Comparison of ENCODE assay signal across 11 cellular contexts in genomic region chr6:163579880-163580295, GRCh38.
DNase-seq lines count a peak whose midpoint lies in the region; ATAC-seq and TF ChIP-seq lines count a peak whose summit lies in the region.
"Had no signal": no experiment of that assay in that cellular context is flagged by ENCODE, and none has a peak within 500 bp of the region (broad histone marks: within the 10 kb centered on the region; RNA-seq: fewer than 3 reads in every experiment).

No MANE protein-coding gene starts in this region.

- H3K4me1 ChIP-seq in OCI-LY7 (ENCODE audit: insufficient read depth, low read length, poor library complexity, severe bottlenecking) (no peaks in the 10 kb centered on the region), trophoblast cell (ENCODE audit: control insufficient read depth in 1 of 2, insufficient read depth in 2 of 2, low read length in 2 of 2) (peaks cover 0 to 3% of the 10 kb centered on the region in 2 experiments)

- H4K20me1 ChIP-seq in OCI-LY7 (ENCODE audit: insufficient read depth, low read length), result no peaks in the 10 kb centered on the region

- BruUV-seq in OCI-LY7 (replicated peaks; lab: Mats Ljungman, UMichigan), result no TSS peak

- no peak overlapping the region for H3K18ac ChIP-seq in trophoblast cell (ENCODE audit: low read length)

- H4K8ac ChIP-seq in trophoblast cell (ENCODE audit: low read depth, low read length), result no peak overlapping the region

- H4K12ac ChIP-seq in trophoblast cell (ENCODE audit: low read depth, low read length), result no peak overlapping the region

- no peaks in the 10 kb centered on the region for H3K36me3 ChIP-seq in OCI-LY7 (ENCODE audit: insufficient read depth, low read length)
- peaks cover 0 to 2% of the 10 kb centered on the region in 2 experiments for H3K36me3 ChIP-seq in trophoblast cell (ENCODE audit: control insufficient read depth in 1 of 2, insufficient read depth in 2 of 2, low read length in 2 of 2)

- no peak overlapping the region for H2BK5ac ChIP-seq in trophoblast cell (ENCODE audit: low read depth, low read length, poor library complexity)

- CTCF ChIA-PET in OCI-LY7 (lab: Charles Lee; ENCODE audit: unreplicated experiment), result no interaction called here

- H3K9me2 ChIP-seq in OCI-LY7 (ENCODE audit: insufficient read depth, low read length), result no peaks in the 10 kb centered on the region

- no peak overlapping the region for H3K23ac ChIP-seq in trophoblast cell (ENCODE audit: low read length)

- no peak overlapping the region for H3K4ac ChIP-seq in trophoblast cell (ENCODE audit: low read depth, low read length)

- H3K79me1 ChIP-seq in trophoblast cell (ENCODE audit: low read length), result no peaks in the 10 kb centered on the region

- H3K9ac ChIP-seq in trophoblast cell (ENCODE audit: low read length), result no peak overlapping the region

- no peaks in the 10 kb centered on the region for H3K27me3 ChIP-seq in trophoblast cell (ENCODE audit: insufficient read depth, low read length)
- H3K27me3 ChIP-seq: esophagus muscularis mucosa had no signal

- no peak overlapping the region for H3K27ac ChIP-seq in OCI-LY7 (ENCODE audit: low read depth, low read length, poor library complexity, severe bottlenecking)
- H3K27ac ChIP-seq in trophoblast cell (ENCODE audit: low read depth, low read length), result no peak overlapping the region
- H3K27ac ChIP-seq: esophagus muscularis mucosa, SK-N-MC had no signal

- TF ChIP-seq CTCF in OCI-LY7 (conservative IDR thresholded peaks at IDR 0.05; ENCODE audit: low read length) (peak; percentile 38; the same call in 1 of the 2 replicates), fibroblast of the aortic adventitia (IDR thresholded peaks at IDR 0.05; ENCODE audit: insufficient read depth, low read length) (no peak)

- DNase-seq in Daoy (ENCODE audit: low read depth), result peak; percentile 36
- no peak for DNase-seq in OCI-LY7 (ENCODE audit: low spot score)
- DNase-seq in fibroblast of the aortic adventitia (ENCODE audit: low read depth), result peak; percentile 13
- DNase-seq in trophoblast cell, result peak; percentile 56 to 75
- DNase-seq in SHP77 treated with DMSO at 0.1 percent for 48 hours (lab: John Stamatoyannopoulos, UW), result no peak
- DNase-seq in NCI-H128 (lab: John Stamatoyannopoulos, UW; ENCODE audit: unreplicated experiment), result no peak
- no peak for DNase-seq in NCI-H1048 (lab: John Stamatoyannopoulos, UW)
- DNase-seq: activated CD4-positive, alpha-beta T cell treated with anti-CD3 and anti-CD28 coated beads, Interleukin-2, amount 10 ng/mL, durations not matched to agents 7 days and 5 days had no signal

- H3K79me2 ChIP-seq in OCI-LY7 (ENCODE audit: insufficient read depth, low read depth, low read length), result no peaks in the 10 kb centered on the region
- no peaks in the 10 kb centered on the region for H3K79me2 ChIP-seq in trophoblast cell (ENCODE audit: control insufficient read depth, insufficient read depth, low read length, poor library complexity)

- H2AK5ac ChIP-seq in trophoblast cell (ENCODE audit: low read length), result no peak overlapping the region

- no peak overlapping the region for H3K4me3 ChIP-seq in OCI-LY7 (ENCODE audit: low read depth, low read length, poor library complexity, severe bottlenecking)
- no peak overlapping the region for H3K4me3 ChIP-seq in fibroblast of the aortic adventitia (ENCODE audit: low read depth, low read length)
- H3K4me3 ChIP-seq in trophoblast cell (ENCODE audit: low read depth, low read length), result no peak overlapping the region
- H3K4me3 ChIP-seq: esophagus muscularis mucosa, SK-N-MC had no signal

- H2BK12ac ChIP-seq in trophoblast cell (ENCODE audit: low read length), result no peak overlapping the region

- H3K14ac ChIP-seq in trophoblast cell (ENCODE audit: low read length), result no peak overlapping the region

- no peak overlapping the region for H4K91ac ChIP-seq in trophoblast cell (ENCODE audit: low read depth, low read length)

- H3K9me3 ChIP-seq in OCI-LY7 (ENCODE audit: low read length) (no peaks in the 10 kb centered on the region), trophoblast cell (ENCODE audit: insufficient read depth, low read depth, low read length) (no peaks in the 10 kb centered on the region)
- H3K9me3 ChIP-seq: esophagus muscularis mucosa had no signal

- ATAC-seq in GM21360 (IDR thresholded peaks at IDR 0.05; ENCODE audit: unreplicated experiment), result no peak

- H2AFZ ChIP-seq in OCI-LY7 (ENCODE audit: low read length) (no peak overlapping the region), trophoblast cell (ENCODE audit: insufficient read depth, low read length, poor library complexity) (no peak overlapping the region)

- POLR2A ChIA-PET in OCI-LY7 (lab: Charles Lee), result interaction anchor here (0.6 to 0.9 kb wide), 2 partner anchors 10 to 24 kb away, joined by 3 to 4 read pairs; no protein-coding TSS in a partner anchor

- H3K4me2 ChIP-seq in OCI-LY7 (ENCODE audit: low read length) (no peak overlapping the region), trophoblast cell (ENCODE audit: low read length) (no peak overlapping the region)

- no peak overlapping the region for H2BK120ac ChIP-seq in trophoblast cell (ENCODE audit: insufficient read depth, low read length, poor library complexity)

- WGBS in trophoblast cell (ENCODE audit: extremely low coverage, insufficient coverage, insufficient read length), result no CpG with 5 or more reads among the region's 4 CpGs

- intact Hi-C loops in OCI-LY7 (cut with micrococcal nuclease; ENCODE audit: unreplicated experiment), result no loop called here

Comparison
In these comparisons a context has a peak if more than half of its experiments do, and no peak if none do; other contexts are left out.
1. DNase-seq: peak in Daoy (single experiment), fibroblast of the aortic adventitia (single experiment) and trophoblast cell (2 of 2); none in OCI-LY7 (single experiment), SHP77 treated with DMSO at 0.1 percent for 48 hours (single experiment), NCI-H128 (single experiment) and NCI-H1048 (single experiment).